1 cellular context compared by ENCODE assay signal in the genomic region with DNA sequence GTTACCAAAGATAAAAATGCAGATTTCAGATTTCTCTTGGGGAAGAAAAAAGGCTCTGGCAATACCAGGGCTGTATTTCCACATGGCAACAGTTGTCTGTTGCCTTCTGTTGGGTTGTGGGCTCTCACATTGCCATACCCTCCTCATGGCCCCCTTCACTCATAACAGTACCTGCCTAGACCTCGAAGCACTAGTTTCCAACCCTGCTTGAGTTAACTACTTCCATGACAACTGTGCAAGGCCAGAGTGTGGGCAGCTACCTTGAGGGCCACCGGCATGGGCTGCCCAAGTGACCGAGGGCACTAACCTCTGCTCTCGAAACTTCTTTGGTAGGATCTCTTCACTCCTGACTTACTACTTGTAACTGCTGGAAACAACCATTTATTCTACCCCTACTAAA.
TF ChIP-seq lines count a peak whose summit lies in the region.

No MANE protein-coding gene starts in this region.

TF ChIP-seq in GM12878, 131 proteins besides CTCF, POLR2A, EP300 and RAD21:
- no peak for TF ChIP-seq CHD1 (IDR thresholded peaks at IDR 0.05; ENCODE audit: low read depth, low read length)
- no peak for TF ChIP-seq NBN (IDR thresholded peaks at IDR 0.05)
- TF ChIP-seq JUNB (IDR thresholded peaks at IDR 0.05), result 0 out of 2 replicates have a peak, but pooled peaks have one; percentile 6
- peak; percentile 15 for TF ChIP-seq POLR2AphosphoS5 (IDR thresholded peaks at IDR 0.05; ENCODE audit: low read length)
- 0 out of 2 replicates have a peak, but pooled peaks have one; percentile 24 for TF ChIP-seq RUNX3 (IDR thresholded peaks at IDR 0.05; ENCODE audit: low read length)
